ENCODE assay signal across 8 cellular contexts in genomic region chr2:233422050-233422639, GRCh38.
DNase-seq lines count a peak whose midpoint lies in the region; ATAC-seq and TF ChIP-seq lines count a peak whose summit lies in the region.

No MANE protein-coding gene starts in this region.

- H3K36me3 ChIP-seq in CD4-positive, CD25-positive, alpha-beta regulatory T cell (ENCODE audit: control insufficient read depth, insufficient read depth, low read length), result peaks cover 3% of the 10 kb centered on the region
- peaks cover 0 to 3% (median 0%) of the 10 kb centered on the region in 4 donors for H3K36me3 ChIP-seq in stomach
- H3K36me3 ChIP-seq in smooth muscle cell (ENCODE audit: low read depth), result no peaks in the 10 kb centered on the region

- 27 to 68% (median 36%) methylated on average over 13 of the region's 13 CpGs for WGBS in stomach, 5 donors
- WGBS in smooth muscle cell (ENCODE audit: low lambda C conversion rate), result 93% methylated on average over 13 of the region's 13 CpGs

- H3K4me3 ChIP-seq in CD4-positive, CD25-positive, alpha-beta regulatory T cell (ENCODE audit: low read depth, low read length), result peak overlapping the region; percentile 93
- H3K4me3 ChIP-seq in stomach (peak overlapping the region in 1 of 4 donors; percentile 38), smooth muscle cell (no peak overlapping the region)

- peak overlapping the region; percentile 82 to 98 (median 94) for H3K4me3 Mint-ChIP-seq in CD4-positive, CD25-positive, alpha-beta regulatory T cell

- no peak overlapping the region for H2AFZ ChIP-seq in smooth muscle cell (ENCODE audit: low read depth)

- H4K20me1 ChIP-seq in smooth muscle cell (ENCODE audit: low read depth), result no peaks in the 10 kb centered on the region

- H3K27me3 ChIP-seq in CD4-positive, CD25-positive, alpha-beta regulatory T cell (ENCODE audit: control insufficient read depth, insufficient read depth, low read length), result no peaks in the 10 kb centered on the region
- no peaks in the 10 kb centered on the region for H3K27me3 ChIP-seq in stomach
- H3K27me3 ChIP-seq in smooth muscle cell (ENCODE audit: low read depth), result no peaks in the 10 kb centered on the region

- peak overlapping the region; percentile 97 to 99 (median 98) for H3K27ac Mint-ChIP-seq in CD4-positive, CD25-positive, alpha-beta regulatory T cell

- TF ChIP-seq CTCF in stomach (IDR thresholded peaks at IDR 0.05) (no peak), smooth muscle cell (IDR thresholded peaks at IDR 0.05; ENCODE audit: borderline replicate concordance, insufficient read depth, poor library complexity, severe bottlenecking) (no peak)

- H3K27ac ChIP-seq in CD4-positive, CD25-positive, alpha-beta regulatory T cell (ENCODE audit: insufficient read depth, low read length, poor library complexity, severe bottlenecking), result peak overlapping the region; percentile 80
- peak overlapping the region; percentile 87 to 94 (median 90) for H3K27ac ChIP-seq in stomach
- H3K27ac ChIP-seq in smooth muscle cell (ENCODE audit: low read depth), result no peak overlapping the region

- H3F3A ChIP-seq in smooth muscle cell (ENCODE audit: low read depth), result peaks cover 12% of the 10 kb centered on the region

- peak; percentile 44 to 94 (median 76) for DNase-seq in CD4-positive, CD25-positive, alpha-beta regulatory T cell
- peak; percentile 56 for DNase-seq in activated CD4-positive, CD25-positive, alpha-beta regulatory T cell treated with anti-CD3 and anti-CD28 coated beads, Interleukin-2, amount 50 U/mL, for 72 hours
- DNase-seq in stomach (peak; percentile 93), HEK293T (ENCODE audit: extremely low spot score) (no peak), smooth muscle cell (lab: John Stamatoyannopoulos, UW; ENCODE audit: unreplicated experiment) (no peak)

- intact Hi-C loops in stomach (cut with DNase I; ENCODE audit: low total_unique reads), result no loop called here

- TF ChIP-seq POLR2A in stomach (IDR thresholded peaks at IDR 0.05), result no peak

- peak; percentile 93 to 95 for ATAC-seq in CD4-positive, CD25-positive, alpha-beta regulatory T cell (ENCODE audit: low read depth in 2 of 2)
- peak; percentile 71 for ATAC-seq in GM19395 (IDR thresholded peaks at IDR 0.05; ENCODE audit: unreplicated experiment)
- peak; percentile 49 for ATAC-seq in HG03442 (IDR thresholded peaks at IDR 0.05; ENCODE audit: unreplicated experiment)
- ATAC-seq in esophagus mucosa, result peak; percentile 67

- peaks cover 40 to 96% (median 78%) of the 10 kb centered on the region in 4 donors for H3K4me1 Mint-ChIP-seq in CD4-positive, CD25-positive, alpha-beta regulatory T cell

- H3K9me3 Mint-ChIP-seq in CD4-positive, CD25-positive, alpha-beta regulatory T cell, result peaks cover 0 to 3% (median 0%) of the 10 kb centered on the region in 7 donors

- no peak overlapping the region for H3K4me2 ChIP-seq in smooth muscle cell

- peaks cover 69% of the 10 kb centered on the region for H3K4me1 ChIP-seq in CD4-positive, CD25-positive, alpha-beta regulatory T cell (ENCODE audit: control insufficient read depth, insufficient read depth, low read length, poor library complexity, severe bottlenecking)
- H3K4me1 ChIP-seq in stomach (peaks cover 40 to 92% (median 71%) of the 10 kb centered on the region in 4 donors), smooth muscle cell (ENCODE audit: low read depth) (peaks cover 14% of the 10 kb centered on the region)

- peaks cover 34% of the 10 kb centered on the region for H3K36me3 Mint-ChIP-seq in CD4-positive, CD25-positive, alpha-beta regulatory T cell

- CTCF ChIA-PET in HEK293T (lab: Yijun Ruan, JAX), result no interaction called here

- H3K79me2 ChIP-seq in smooth muscle cell (ENCODE audit: low read depth), result peaks cover 65% of the 10 kb centered on the region

- POLR2A ChIA-PET in HEK293T (lab: Yijun Ruan, JAX), result no interaction called here

- no peak overlapping the region for H3K9ac ChIP-seq in smooth muscle cell (ENCODE audit: low read depth)

- TF ChIP-seq EP300 in stomach (IDR thresholded peaks at IDR 0.05), result no peak

- H3K27me3 Mint-ChIP-seq in CD4-positive, CD25-positive, alpha-beta regulatory T cell, result peaks cover 4% of the 10 kb centered on the region

- no peaks in the 10 kb centered on the region for H3K9me3 ChIP-seq in CD4-positive, CD25-positive, alpha-beta regulatory T cell (ENCODE audit: control insufficient read depth in 2 of 2, low read length in 2 of 2)
- H3K9me3 ChIP-seq in stomach (no peaks in the 10 kb centered on the region), smooth muscle cell (replicated peaks; ENCODE audit: low read depth) (no peaks in the 10 kb centered on the region)

TF ChIP-seq in HEK293T, 16 proteins besides CTCF, POLR2A, EP300 and RAD21:
- TF ChIP-seq FOXK2 (IDR thresholded peaks at IDR 0.05) (no peak), FOXA1 (IDR thresholded peaks at IDR 0.05) (no peak), NFRKB (IDR thresholded peaks at IDR 0.05) (no peak), SP1 (IDR thresholded peaks at IDR 0.05) (no peak), LEF1 (IDR thresholded peaks at IDR 0.05; ENCODE audit: borderline replicate concordance) (no peak), ZNF384 (IDR thresholded peaks at IDR 0.05) (no peak), L3MBTL2 (conservative IDR thresholded peaks at IDR 0.05) (no peak), HDGF (IDR thresholded peaks at IDR 0.05; ENCODE audit: borderline replicate concordance) (no peak), BHLHE40 (IDR thresholded peaks at IDR 0.05; ENCODE audit: borderline replicate concordance) (no peak), ELF4 (IDR thresholded peaks at IDR 0.05) (no peak), CTBP1 (IDR thresholded peaks at IDR 0.05; ENCODE audit: borderline replicate concordance) (no peak), TARDBP (IDR thresholded peaks at IDR 0.05) (no peak), SUZ12 (IDR thresholded peaks at IDR 0.05) (no peak), PKNOX1 (IDR thresholded peaks at IDR 0.05) (no peak), ARNT (IDR thresholded peaks at IDR 0.05) (no peak), FOXM1 (IDR thresholded peaks at IDR 0.05; ENCODE audit: borderline replicate concordance) (no peak)

Comparison
In these comparisons a context has a peak if more than half of its experiments do, and no peak if none do; other contexts are left out.
1. DNase-seq: peak in CD4-positive, CD25-positive, alpha-beta regulatory T cell (3 of 3), activated CD4-positive, CD25-positive, alpha-beta regulatory T cell treated with anti-CD3 and anti-CD28 coated beads, Interleukin-2, amount 50 U/mL, for 72 hours (single experiment) and stomach (single experiment); none in HEK293T (single experiment) and smooth muscle cell (single experiment).
2. Peak in every context shown above with its lines, with median percentiles within 50 percentile points of each other: ATAC-seq.